ENCODE assay signal across 31 cellular contexts in the genomic region with DNA sequence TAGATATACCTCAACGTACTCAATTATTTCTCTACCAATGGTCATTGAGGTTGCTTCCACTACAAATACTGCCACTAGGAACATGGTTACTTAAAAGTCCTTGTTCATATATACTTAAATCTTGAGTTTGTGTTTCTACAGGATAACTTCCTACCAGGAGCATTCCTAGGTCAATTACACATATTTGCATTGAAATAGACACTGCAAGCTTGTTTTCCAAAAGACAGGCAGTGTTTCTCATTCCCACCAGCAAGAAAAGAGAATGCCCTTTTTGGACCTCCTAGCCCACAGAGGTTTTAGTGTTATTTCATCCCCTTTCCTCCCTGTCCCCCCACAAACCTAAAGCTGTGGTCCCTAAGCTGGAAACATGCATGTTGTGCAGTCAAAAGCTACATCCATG.
"Had no signal": no experiment of that assay in that cellular context is flagged by ENCODE, and none has a peak within 500 bp of the region (broad histone marks: within the 10 kb centered on the region; RNA-seq: fewer than 3 reads in every experiment).

No MANE protein-coding gene starts in this region.

- H3K4me1 Mint-ChIP-seq: naive thymus-derived CD8-positive, alpha-beta T cell; nephron; stimulated activated naive B cell treated with anti-CD40 and anti-IgM and Interleukin-4, amounts not matched to agents 10 μg/mL and 1 μg/mL and 100 μg/mL, for 72 hours had no signal

- H2AFZ ChIP-seq: hepatocyte had no signal

- H3K4me3 Mint-ChIP-seq: naive thymus-derived CD8-positive, alpha-beta T cell; nephron; neural crest cell; stimulated activated naive B cell treated with anti-CD40 and anti-IgM and Interleukin-4, amounts not matched to agents 10 μg/mL and 1 μg/mL and 100 μg/mL, for 72 hours had no signal

- H3K27ac Mint-ChIP-seq: nephron; stimulated activated naive B cell treated with anti-CD40 and anti-IgM and Interleukin-4, amounts not matched to agents 10 μg/mL and 1 μg/mL and 100 μg/mL, for 72 hours had no signal

- H3K27me3 ChIP-seq: hepatocyte, pancreas, stomach, testis, thyroid gland, transverse colon, upper lobe of left lung, vagina had no signal

- H3K4me2 ChIP-seq: hepatocyte had no signal

- H3K4me3 ChIP-seq: hepatocyte, lower lobe of right lung, pancreas, prostate gland, skin epidermis, stomach, testis, thyroid gland, transverse colon, upper lobe of left lung, vagina had no signal

- H3K36me3 Mint-ChIP-seq: naive thymus-derived CD8-positive, alpha-beta T cell; stimulated activated naive B cell treated with anti-CD40 and anti-IgM and Interleukin-4, amounts not matched to agents 10 μg/mL and 1 μg/mL and 100 μg/mL, for 72 hours had no signal

- H3K9me3 Mint-ChIP-seq: nephron had no signal

- H3K9me3 ChIP-seq: lower lobe of right lung, pancreas, prostate gland, stomach, testis, thyroid gland, transverse colon, upper lobe of left lung, vagina had no signal

- H3K79me2 ChIP-seq: hepatocyte had no signal

- H3K36me3 ChIP-seq: lower lobe of right lung, pancreas, prostate gland, stomach, thyroid gland, transverse colon, upper lobe of left lung, vagina had no signal

- ATAC-seq: left cardiac atrium; left lobe of liver; left ventricle myocardium superior; lower lobe of right lung; naive thymus-derived CD8-positive, alpha-beta T cell; pancreas; right cardiac atrium; sciatic nerve; stimulated activated naive B cell treated with anti-CD40 and anti-IgM and Interleukin-4, amounts not matched to agents 10 μg/mL and 1 μg/mL and 100 μg/mL, for 72 hours; stimulated activated naive CD8-positive, alpha-beta T cell treated with anti-CD3 and anti-CD28 coated beads, Interleukin-15, Interleukin-2, amounts not matched to agents 100 U/mL and 50 U/mL, for 24 hours had no signal

- H3K4me1 ChIP-seq: lower lobe of right lung, pancreas, prostate gland, stomach, testis, thyroid gland, transverse colon, upper lobe of left lung, vagina had no signal

- H3K27ac ChIP-seq: hepatocyte, lower lobe of right lung, pancreas, prostate gland, skin epidermis, stomach, testis, thyroid gland, transverse colon, upper lobe of left lung, vagina had no signal

- DNase-seq: kidney glomerular epithelial cell; left cardiac atrium; left ventricle myocardium superior; lower lobe of right lung; mammary epithelial cell; mesenchymal stem cell; naive thymus-derived CD8-positive, alpha-beta T cell; nucleus accumbens; pancreas; posterior cingulate gyrus; retina; right cardiac atrium; stimulated activated CD4-positive, alpha-beta T cell treated with anti-CD3 and anti-CD28 coated beads, Interleukin-12 subunit alpha, Interleukin-12 subunit beta, amount 100 ng/mL, for 4 hours; stimulated activated CD4-positive, alpha-beta T cell treated with anti-CD3 and anti-CD28 coated beads, Interleukin-15, amount 100 ng/mL, for 24 hours; stimulated activated CD4-positive, alpha-beta T cell treated with anti-CD3 and anti-CD28 coated beads, Interleukin-2, amount 100 ng/mL, for 24 hours; stimulated activated CD4-positive, alpha-beta T cell treated with anti-CD3 and anti-CD28 coated beads, Interleukin-4, amount 100 ng/mL, for 1 hour; stimulated activated naive B cell treated with anti-CD40 and anti-IgM and Interleukin-4, amounts not matched to agents 10 μg/mL and 1 μg/mL and 100 μg/mL, for 72 hours; stimulated activated naive CD8-positive, alpha-beta T cell treated with anti-CD3 and anti-CD28 coated beads, Interleukin-15, Interleukin-2, amounts not matched to agents 100 U/mL and 50 U/mL, for 24 hours; stomach; testis; thyroid gland; transverse colon; upper lobe of left lung had no signal
